Comparison of ENCODE assay signal across 8 cellular contexts in the genomic region with DNA sequence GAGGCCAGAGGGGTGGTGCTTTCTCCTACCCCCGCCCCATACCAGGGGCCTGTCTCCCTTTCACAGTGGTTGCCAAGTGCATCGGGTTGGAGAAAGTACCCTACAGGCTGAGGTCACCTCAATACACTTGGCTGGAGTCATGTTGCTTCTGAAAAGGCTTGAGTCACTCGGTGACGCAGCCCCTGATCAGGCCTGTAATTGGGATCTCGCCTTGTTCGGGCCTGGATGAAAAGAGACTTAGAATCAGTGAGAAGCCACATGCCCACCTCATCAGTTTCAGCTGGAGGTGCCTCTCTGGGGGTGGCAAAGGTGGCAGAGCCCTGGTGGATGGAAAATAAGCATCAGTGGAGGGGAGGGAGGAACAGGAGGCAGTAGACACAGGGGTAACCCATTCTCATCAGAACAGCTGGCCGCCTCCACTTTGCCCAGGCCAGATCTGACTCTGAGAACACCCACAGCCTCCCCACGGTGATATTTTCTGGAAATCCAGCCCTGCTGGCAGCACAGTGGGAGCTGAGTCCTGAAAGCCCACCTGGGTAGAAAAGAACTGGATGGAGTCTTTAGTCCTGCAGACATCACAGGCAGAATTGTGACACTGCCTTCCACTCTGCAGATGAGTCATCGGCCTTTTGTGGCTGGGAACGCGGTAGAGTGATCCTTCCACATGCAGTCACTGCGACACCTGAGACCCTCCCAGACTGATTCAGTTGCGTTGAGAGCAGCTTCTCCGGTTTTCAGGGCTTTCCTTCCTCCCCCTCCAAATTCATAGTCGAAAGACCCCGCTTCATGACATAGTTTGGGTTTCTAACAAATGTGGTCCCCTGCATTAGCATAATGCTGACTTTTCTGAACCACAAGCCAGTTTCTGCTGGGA.
A peak's percentile ranks its signal among the peaks of the same experiment; 100 is the strongest.
DNase-seq lines count a peak whose midpoint lies in the region; ATAC-seq, FAIRE-seq and TF ChIP-seq lines count a peak whose summit lies in the region.

No MANE protein-coding gene starts in this region.

- ATAC-seq in GM19438 (IDR thresholded peaks at IDR 0.05; ENCODE audit: low read depth, unreplicated experiment) (peak; percentile 37), HG03565 (IDR thresholded peaks at IDR 0.05; ENCODE audit: unreplicated experiment) (peak; percentile 46), HepG2 (peak; percentile 21; the same call in 1 of the 3 replicates)

- TF ChIP-seq EP300 in HepG2 (IDR thresholded peaks at IDR 0.05; ENCODE audit: low read depth in 2 of 2, low read length in 2 of 2) (peak in 1 of 2 experiments; percentile 10; a peak in 1 of 4 replicates), HepG2 (CRISPR knock-in tag; IDR thresholded peaks at IDR 0.05; ENCODE audit: borderline replicate concordance) (0 out of 2 replicates have a peak, but pooled peaks have one; percentile 16)

- H3K79me2 ChIP-seq in HepG2 (ENCODE audit: insufficient read depth, low read length): peaks cover 13% of the 10 kb centered on the region

- no peak overlapping the region for H2AFZ ChIP-seq in HepG2 (ENCODE audit: low read length)

- no peak for TF ChIP-seq RAD21 in HepG2 (CRISPR knock-in tag; IDR thresholded peaks at IDR 0.05)

- 62% methylated on average over 15 of the region's 16 CpGs for WGBS in HepG2 (ENCODE audit: low lambda C conversion rate)

- H3K4me3 ChIP-seq in BLaER1 treated with 17β-estradiol and CSF1 and Interleukin-3, amounts not matched to agents 10 nM and 100 nM: no peak overlapping the region
- H3K4me3 ChIP-seq in astrocyte of the cerebellum (ENCODE audit: low read depth, low read length) (no peak overlapping the region), HepG2 (replicated peaks in 1 of 3; ENCODE audit: insufficient read depth in 1 of 3, low read depth in 2 of 3, low read length in 3 of 3) (no peak overlapping the region)

- CTCF ChIA-PET in HepG2 (lab: Yijun Ruan, JAX; ENCODE audit: low intra/inter-chr PET ratio, low total read pairs): no interaction called here

- DNase-seq in T-helper 2 cell (peak in 3 of 5 experiments; percentile 38 to 74 (median 52)), astrocyte of the cerebellum (ENCODE audit: low read depth) (peak; percentile 87), HepG2 (ENCODE audit: low spot score) (peak; percentile 83), NCI-H1105 treated with DMSO at 0.1 percent for 48 hours (lab: John Stamatoyannopoulos, UW) (no peak)
- peak; percentile 49 to 68 for DNase-seq in stimulated activated CD8-positive, alpha-beta memory T cell treated with anti-CD3 and anti-CD28 coated beads, Interleukin-4, amount 100 ng/mL, for 4 hours (ENCODE audit: low read depth in 2 of 2, low spot score in 1 of 2)

- peaks cover 90 to 100% (median 96%) of the 10 kb centered on the region in 11 experiments for H3K27me3 ChIP-seq in BLaER1 treated with 17β-estradiol and CSF1 and Interleukin-3, amounts not matched to agents 10 nM and 100 nM
- H3K27me3 ChIP-seq in HepG2 (ENCODE audit: control insufficient read depth in 1 of 2, insufficient read depth in 2 of 2, low read length in 2 of 2): no peaks in the 10 kb centered on the region

- peaks cover 0 to 98% (median 65%) of the 10 kb centered on the region in 11 experiments; a peak in 19 of 22 replicates for H4K20me1 ChIP-seq in BLaER1 treated with 17β-estradiol and CSF1 and Interleukin-3, amounts not matched to agents 10 nM and 100 nM
- no peaks in the 10 kb centered on the region for H4K20me1 ChIP-seq in HepG2 (ENCODE audit: insufficient read depth, low read length)

- no peak overlapping the region for H3K27ac ChIP-seq in BLaER1 treated with 17β-estradiol and CSF1 and Interleukin-3, amounts not matched to agents 10 nM and 100 nM
- peak overlapping the region; percentile 95 for H3K27ac ChIP-seq in HepG2 (ENCODE audit: extremely low read length, insufficient read depth, low read length)

- peaks cover 33 to 62% (median 39%) of the 10 kb centered on the region in 10 experiments for H3K4me1 ChIP-seq in BLaER1 treated with 17β-estradiol and CSF1 and Interleukin-3, amounts not matched to agents 10 nM and 100 nM
- H3K4me1 ChIP-seq in HepG2 (ENCODE audit: insufficient read depth, low read length): peaks cover 82% of the 10 kb centered on the region

- H3K36me3 ChIP-seq in BLaER1 treated with 17β-estradiol and CSF1 and Interleukin-3, amounts not matched to agents 10 nM and 100 nM: no peaks in the 10 kb centered on the region
- H3K36me3 ChIP-seq in HepG2 (replicated peaks in 1 of 2; ENCODE audit: control insufficient read depth in 1 of 2, insufficient read depth in 2 of 2, low read length in 2 of 2): no peaks in the 10 kb centered on the region

- no peak overlapping the region for H3K9ac ChIP-seq in BLaER1 treated with 17β-estradiol and CSF1 and Interleukin-3, amounts not matched to agents 10 nM and 100 nM
- peak overlapping the region; percentile 70 for H3K9ac ChIP-seq in HepG2 (ENCODE audit: insufficient read depth, low read depth, low read length)

- 0 out of 4 replicates have a peak, but pooled peaks of 1 of the 2 experiments have one; percentile 27 for TF ChIP-seq POLR2A in HepG2 (IDR thresholded peaks at IDR 0.05; ENCODE audit: insufficient read depth in 1 of 2, low read depth in 2 of 2, low read length in 2 of 2)

- POLR2A ChIA-PET in HepG2 (lab: Yijun Ruan, JAX): interaction anchor here (1.1 to 5.2 kb wide), 7 partner anchors 8 to 109 kb away, joined by 3 to 46 read pairs (median 4); partner anchors contain the start of gene GRK5

- no TSS peak for BruUV-seq in HepG2 (replicated peaks; lab: Mats Ljungman, UMichigan)

- TF ChIP-seq CTCF in astrocyte of the cerebellum (IDR thresholded peaks at IDR 0.05; ENCODE audit: low read depth, low read length, missing control alignments) (no peak), HepG2 (CRISPR knock-in tag; IDR thresholded peaks at IDR 0.05) (no peak)

- peak; percentile 71 for FAIRE-seq in HepG2 (lab: Jason Lieb, UNC)

- peak overlapping the region; percentile 25 to 78 (median 66); a peak in 19 of 22 replicates for H3K4me2 ChIP-seq in BLaER1 treated with 17β-estradiol and CSF1 and Interleukin-3, amounts not matched to agents 10 nM and 100 nM
- H3K4me2 ChIP-seq in HepG2 (ENCODE audit: low read depth, low read length): peak overlapping the region; percentile 9; the same call in 1 of the 2 replicates

- H3K9me3 ChIP-seq in BLaER1 treated with 17β-estradiol and CSF1 and Interleukin-3, amounts not matched to agents 10 nM and 100 nM (replicated peaks in 1 of 11): no peaks in the 10 kb centered on the region
- no peaks in the 10 kb centered on the region for H3K9me3 ChIP-seq in HepG2 (ENCODE audit: low read length)

- intact Hi-C loops in HepG2 (cut with micrococcal nuclease; ENCODE audit: unreplicated experiment): loop anchor here (2.0 to 5.0 kb wide), 4 partner anchors 25 to 557 kb away; partner anchors contain the start of gene MCMBP

- in situ Hi-C loops in astrocyte of the cerebellum (cut with HindIII; ENCODE audit: low sequenced_read_pairs) (no loop called here), HepG2 (cut with HindIII; ENCODE audit: extremely low pct_ligation_motif_present, low pct_unique_long_range_greater_than_20kb) (no loop called here)

TF ChIP-seq in HepG2, 621 proteins besides CTCF, POLR2A, EP300 and RAD21 (continues in another document):
- 0 out of 2 replicates have a peak, but pooled peaks have one; percentile 43 for TF ChIP-seq ZFP82 (CRISPR knock-in tag; IDR thresholded peaks at IDR 0.05; ENCODE audit: borderline replicate concordance)
- TF ChIP-seq HOXA3 (CRISPR knock-in tag; IDR thresholded peaks at IDR 0.05): peak; percentile 68
- TF ChIP-seq ZNF703 (CRISPR knock-in tag; IDR thresholded peaks at IDR 0.05; ENCODE audit: borderline replicate concordance): no peak
- TF ChIP-seq ZNF136 (CRISPR knock-in tag; IDR thresholded peaks at IDR 0.05; ENCODE audit: low read depth): no peak
- TF ChIP-seq XRCC5 (optimal IDR thresholded peaks at IDR 0.05; ENCODE audit: low read length): peak; percentile 66
- no peak for TF ChIP-seq MLXIP (CRISPR knock-in tag; IDR thresholded peaks at IDR 0.05; ENCODE audit: borderline replicate concordance)
- TF ChIP-seq ZNF441 (CRISPR knock-in tag; IDR thresholded peaks at IDR 0.05; ENCODE audit: borderline replicate concordance): no peak
- peak; percentile 78; the same call in 1 of the 2 replicates for TF ChIP-seq CEBPB (IDR thresholded peaks at IDR 0.05; ENCODE audit: borderline replicate concordance, low read depth, low read length)
- peak; percentile 37 for TF ChIP-seq TEAD3 (CRISPR knock-in tag; optimal IDR thresholded peaks at IDR 0.05; ENCODE audit: borderline replicate concordance)
- TF ChIP-seq STAT5B (CRISPR knock-in tag; IDR thresholded peaks at IDR 0.05): no peak
- no peak for TF ChIP-seq ZBTB7A (CRISPR knock-in tag; IDR thresholded peaks at IDR 0.05)
- no peak for TF ChIP-seq SMYD3 (CRISPR knock-in tag; IDR thresholded peaks at IDR 0.05)
- TF ChIP-seq ZSCAN20 (CRISPR knock-in tag; IDR thresholded peaks at IDR 0.05; ENCODE audit: borderline replicate concordance): no peak
- TF ChIP-seq ZNF124 (CRISPR knock-in tag; IDR thresholded peaks at IDR 0.05): no peak
- no peak for TF ChIP-seq NFRKB (IDR thresholded peaks at IDR 0.05)
